Comparison of ENCODE assay signal across 16 cellular contexts in the genomic region with DNA sequence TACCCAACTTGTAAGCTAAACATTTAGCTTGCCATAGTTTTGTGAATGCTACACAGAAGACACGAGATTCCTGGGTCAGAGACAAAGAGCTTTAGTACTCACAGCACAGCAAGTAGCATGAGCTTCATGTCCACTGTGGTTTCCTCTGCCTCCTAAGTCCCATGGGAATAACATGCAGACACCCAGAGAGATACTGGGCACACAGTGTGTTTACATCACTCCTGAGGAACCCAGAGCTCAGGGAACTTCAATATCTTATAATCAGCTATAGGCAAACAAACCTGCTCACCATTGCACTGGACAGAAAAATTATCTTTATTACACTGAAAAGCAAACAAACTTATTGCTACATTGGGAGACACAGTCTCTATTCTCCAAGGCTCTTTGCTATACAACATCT. TPM values are rescaled to one million over a fixed set of nuclear protein-coding genes. Genes with fewer than 3 reads are reported as not detected.
A peak's percentile ranks its signal among the peaks of the same experiment; 100 is the strongest.
DNase-seq lines count a peak whose midpoint lies in the region; ATAC-seq, FAIRE-seq and TF ChIP-seq lines count a peak whose summit lies in the region.
"Had no signal": no experiment of that assay in that cellular context is flagged by ENCODE, and none has a peak within 500 bp of the region (broad histone marks: within the 10 kb centered on the region; RNA-seq: fewer than 3 reads in every experiment).

No MANE protein-coding gene starts in this region.

- H3K36me3 ChIP-seq in DOHH2 (ENCODE audit: control insufficient read depth, low read length) (no peaks in the 10 kb centered on the region), RWPE2 (ENCODE audit: low read depth) (no peaks in the 10 kb centered on the region), psoas muscle (ENCODE audit: insufficient read depth in 1 of 2, low read depth in 1 of 2) (no peaks in the 10 kb centered on the region)
- H3K36me3 ChIP-seq: BLaER1 had no signal

- TF ChIP-seq CTCF in DOHH2 (IDR thresholded peaks at IDR 0.05; ENCODE audit: low read depth, low read length, poor library complexity, severe bottlenecking) (no peak), RWPE2 (IDR thresholded peaks at IDR 0.05; ENCODE audit: poor library complexity, severe bottlenecking) (no peak), psoas muscle (IDR thresholded peaks at IDR 0.05) (no peak)

- FAIRE-seq in urothelium cell line (lab: Jason Lieb, UNC): no peak
- FAIRE-seq: GM12878, H1 had no signal

- no peaks in the 10 kb centered on the region for H3K9me2 ChIP-seq in DOHH2 (replicated peaks; ENCODE audit: control insufficient read depth, low read length)

- intact Hi-C loops in left colon (cut with DNase I, micrococcal nuclease) (no loop called here), psoas muscle (cut with DNase I) (no loop called here)

- ATAC-seq in RWPE2 (ENCODE audit: low read depth) (no peak), left colon (peak; percentile 93), psoas muscle (no peak)
- ATAC-seq: GM12878 had no signal

- peaks cover 89% of the 10 kb centered on the region for H3K4me1 ChIP-seq in DOHH2 (ENCODE audit: control insufficient read depth, low read length)
- peaks cover 39% of the 10 kb centered on the region for H3K4me1 ChIP-seq in RWPE2 (ENCODE audit: insufficient read depth, poor library complexity, severe bottlenecking)
- peaks cover 5% of the 10 kb centered on the region for H3K4me1 ChIP-seq in psoas muscle

- DNase-seq in RWPE2 (ENCODE audit: low spot score): no peak
- no peak for DNase-seq in left colon
- DNase-seq in urothelium cell line (ENCODE audit: low spot score): no peak
- DNase-seq in kidney glomerular epithelial cell (lab: John Stamatoyannopoulos, UW): no peak
- DNase-seq in psoas muscle: no peak
- DNase-seq in NCI-H748 treated with DMSO at 0.1 percent for 48 hours (lab: John Stamatoyannopoulos, UW): no peak
- DNase-seq: 8988T; Calu3; CD4-positive, alpha-beta memory T cell; DMS79 treated with DMSO at 0.1 percent for 48 hours; EL; H9 had no signal

- H3K9me3 ChIP-seq in DOHH2 (ENCODE audit: control insufficient read depth, insufficient read depth, low read length) (peaks cover 6% of the 10 kb centered on the region; the same call in 1 of the 2 replicates), RWPE2 (ENCODE audit: severe bottlenecking) (no peaks in the 10 kb centered on the region), psoas muscle (peaks cover 9% of the 10 kb centered on the region)

- no peak overlapping the region for H3K4me3 ChIP-seq in DOHH2 (ENCODE audit: low read length)
- H3K4me3 ChIP-seq in RWPE2 (ENCODE audit: severe bottlenecking): no peak overlapping the region
- H3K4me3 ChIP-seq in psoas muscle: no peak overlapping the region
- H3K4me3 ChIP-seq: BLaER1, GM12878 had no signal

- 0 out of 2 replicates have a peak, but pooled peaks cover 2% of the 10 kb centered on the region for H3F3A ChIP-seq in DOHH2 (ENCODE audit: control insufficient read depth, insufficient read depth)

- H3K27me3 ChIP-seq in DOHH2 (ENCODE audit: control insufficient read depth, low read length): no peaks in the 10 kb centered on the region
- no peaks in the 10 kb centered on the region for H3K27me3 ChIP-seq in RWPE2 (ENCODE audit: insufficient read depth, poor library complexity, severe bottlenecking)
- H3K27me3 ChIP-seq in psoas muscle (ENCODE audit: insufficient read depth in 3 of 3, low read length in 2 of 3): no peaks in the 10 kb centered on the region
- H3K27me3 ChIP-seq: BLaER1 had no signal

- no peaks in the 10 kb centered on the region for H3K79me2 ChIP-seq in DOHH2 (ENCODE audit: control insufficient read depth, low read length)

- H3K27ac ChIP-seq in DOHH2 (ENCODE audit: low read depth, low read length): peak overlapping the region; percentile 58
- H3K27ac ChIP-seq in RWPE2 (ENCODE audit: poor library complexity, severe bottlenecking): peak overlapping the region; percentile 14
- no peak overlapping the region for H3K27ac ChIP-seq in psoas muscle
- H3K27ac ChIP-seq: BLaER1 had no signal

- no peaks in the 10 kb centered on the region for H4K20me1 ChIP-seq in DOHH2 (ENCODE audit: control insufficient read depth, insufficient read depth, low read depth, low read length)
- H4K20me1 ChIP-seq: BLaER1 had no signal

- WGBS in psoas muscle, 3 donors: 85 to 100% (median 85%) methylated on average over 1 of the region's 1 CpG

- no peak overlapping the region for H3K4me2 ChIP-seq in DOHH2 (ENCODE audit: low read length)
- H3K4me2 ChIP-seq: BLaER1 had no signal

RNA-seq across cellular contexts. Expression of a gene that starts 14.5 kb away (rescaled TPM):
- total RNA-seq in left colon (10 to 100 TPM; 51.8 to 76.6 TPM), psoas muscle (10 to 100 TPM; 33.9 to 53.1 (median 41.1) TPM)
- 100 to 1,000 TPM in 1 of 3 donors, 10 to 100 TPM in 2; 26.5 to 111 (median 39.6) TPM for polyA plus RNA-seq in psoas muscle
